ENCODE assay signal across 9 cellular contexts in genomic region chr11:117314840-117315239, GRCh38. TPM values are rescaled to one million over a fixed set of nuclear protein-coding genes. Genes with fewer than 3 reads are reported as not detected.
A peak's percentile ranks its signal among the peaks of the same experiment; 100 is the strongest.
DNase-seq lines count a peak whose midpoint lies in the region; ATAC-seq and TF ChIP-seq lines count a peak whose summit lies in the region.
"Had no signal": no experiment of that assay in that cellular context is flagged by ENCODE, and none has a peak within 500 bp of the region (broad histone marks: within the 10 kb centered on the region; RNA-seq: fewer than 3 reads in every experiment).

No MANE protein-coding gene starts in this region.

- H3F3A ChIP-seq in PC-9 (ENCODE audit: insufficient read depth, low read depth): no peaks in the 10 kb centered on the region

- intact Hi-C loops in PC-9 (cut with micrococcal nuclease; ENCODE audit: unreplicated experiment): no loop called here

- no peaks in the 10 kb centered on the region for H4K20me1 ChIP-seq in PC-9 (ENCODE audit: insufficient read depth)

- no peaks in the 10 kb centered on the region for H3K27me3 ChIP-seq in PC-9 (ENCODE audit: insufficient read depth, low read depth)

- no peaks in the 10 kb centered on the region for H3K27me3 Mint-ChIP-seq in osteocyte (ENCODE audit: unreplicated experiment)

- CTCF ChIA-PET in PC-9 (lab: Charles Lee): no interaction called here

- peaks cover 30% of the 10 kb centered on the region for H3K4me1 Mint-ChIP-seq in osteocyte (ENCODE audit: unreplicated experiment)

- POLR2A ChIA-PET in PC-9 (lab: Charles Lee; ENCODE audit: unreplicated experiment): no interaction called here

- H3K4me3 ChIP-seq in PC-9: no peak overlapping the region
- peak overlapping the region; percentile 93 for H3K4me3 ChIP-seq in epithelial cell of proximal tubule (ENCODE audit: low read depth, low read length)

- H2AFZ ChIP-seq in PC-9: no peak overlapping the region

- no peaks in the 10 kb centered on the region for H3K79me2 ChIP-seq in PC-9 (ENCODE audit: low read depth)

- TF ChIP-seq CTCF in PC-9 (conservative IDR thresholded peaks at IDR 0.05): no peak
- no peak for TF ChIP-seq CTCF in epithelial cell of proximal tubule (conservative IDR thresholded peaks at IDR 0.05; ENCODE audit: low read depth, low read length)
- no peak for TF ChIP-seq CTCF in osteocyte (IDR thresholded peaks at IDR 0.05)

- peak overlapping the region; percentile 41 for H3K27ac Mint-ChIP-seq in osteocyte (ENCODE audit: unreplicated experiment)

- H3K9me3 ChIP-seq in PC-9 (ENCODE audit: insufficient read depth, low read depth): no peaks in the 10 kb centered on the region

- H3K9me2 ChIP-seq in PC-9 (ENCODE audit: insufficient read depth): no peaks in the 10 kb centered on the region

- peaks cover 1% of the 10 kb centered on the region for H3K36me3 Mint-ChIP-seq in osteocyte (ENCODE audit: unreplicated experiment)

- 0 out of 2 replicates have a peak, but pooled peaks cover 18% of the 10 kb centered on the region for H3K4me1 ChIP-seq in PC-9 (replicated peaks; ENCODE audit: insufficient read depth)

- ATAC-seq in HG03432 (IDR thresholded peaks at IDR 0.05; ENCODE audit: unreplicated experiment) (no peak), HG02840 (IDR thresholded peaks at IDR 0.05; ENCODE audit: low FRiP score, unreplicated experiment) (no peak), HG03460 (IDR thresholded peaks at IDR 0.05; ENCODE audit: unreplicated experiment) (no peak)

- no peak overlapping the region for H3K27ac ChIP-seq in PC-9

- peak overlapping the region; percentile 72 for H3K4me3 Mint-ChIP-seq in osteocyte (ENCODE audit: unreplicated experiment)

- BruUV-seq in PC-9 (replicated peaks; lab: Mats Ljungman, UMichigan): no TSS peak

- no peaks in the 10 kb centered on the region for H3K9me3 Mint-ChIP-seq in osteocyte (ENCODE audit: unreplicated experiment)

- DNase-seq in COLO668 (lab: John Stamatoyannopoulos, UW; ENCODE audit: unreplicated experiment) (peak; percentile 42), PC-9 (no peak), epithelial cell of proximal tubule (ENCODE audit: low read depth) (no peak), osteocyte (ENCODE audit: extremely low spot score, unreplicated experiment) (no peak), midbrain (lab: John Stamatoyannopoulos, UW) (no peak)
- DNase-seq: SIG-M5 had no signal

- H3K36me3 ChIP-seq in PC-9 (ENCODE audit: low read depth): no peaks in the 10 kb centered on the region

- peak overlapping the region; percentile 94 for H3K4me2 ChIP-seq in PC-9

RNA-seq across cellular contexts. Expression of gene BACE1, which starts 1.2 kb away (rescaled TPM):
- total RNA-seq in PC-9 (2021): 9.6 and 10.6 TPM in 2 replicates
- 8.7 and 8.9 TPM in 2 replicates for total RNA-seq in epithelial cell of proximal tubule
- 74.8 and 75.0 TPM in 2 replicates for total RNA-seq in osteocyte

RNA-seq across cellular contexts. Expression of gene CEP164, which starts 12.8 kb away (rescaled TPM):
- 33.0 and 33.9 TPM in 2 replicates for total RNA-seq in PC-9 (2021)
- total RNA-seq in epithelial cell of proximal tubule: 20.0 and 20.2 TPM in 2 replicates
- total RNA-seq in osteocyte: 40.1 and 42.0 TPM in 2 replicates

RNA-seq across cellular contexts. Expression of gene BACE1-AS, which starts 23.7 kb away (rescaled TPM):
- total RNA-seq in PC-9 (2021) (5.7 and 8.8 TPM in 2 replicates), epithelial cell of proximal tubule (1.7 and 6.6 TPM in 2 replicates), osteocyte (8.3 and 10.9 TPM in 2 replicates)
